In genomic region chr22:39502789-39503464, GRCh38 we compare ENCODE assay signal across 8 cellular contexts. TPM values are rescaled to one million over a fixed set of nuclear protein-coding genes. Genes with fewer than 3 reads are reported as not detected.
DNase-seq lines count a peak whose midpoint lies in the region; ATAC-seq and TF ChIP-seq lines count a peak whose summit lies in the region.

No MANE protein-coding gene starts in this region.

- TF ChIP-seq EP300 in stomach (IDR thresholded peaks at IDR 0.05): no peak

- no peaks in the 10 kb centered on the region for H3K27me3 Mint-ChIP-seq in activated T-cell treated with anti-CD3 and anti-CD28 coated beads, Interleukin-2, amount 50 U/mL, for 24 hours
- H3K27me3 Mint-ChIP-seq in activated B cell treated with CpG ODN at 0.5 μM for 24 hours: no peaks in the 10 kb centered on the region

- peak overlapping the region; percentile 80 to 94 (median 90) for H3K27ac ChIP-seq in stomach

- no peak for TF ChIP-seq CTCF in activated B cell treated with CpG ODN at 0.5 μM for 24 hours (IDR thresholded peaks at IDR 0.05)
- no peak for TF ChIP-seq CTCF in stomach (IDR thresholded peaks at IDR 0.05)

- peaks cover 34 to 66% (median 58%) of the 10 kb centered on the region in 4 donors for H3K4me1 ChIP-seq in stomach

- ATAC-seq in activated B cell treated with CpG ODN at 0.5 μM for 24 hours (ENCODE audit: low read depth) (no peak), HG02623 (IDR thresholded peaks at IDR 0.05; ENCODE audit: unreplicated experiment) (no peak), GM18907 (IDR thresholded peaks at IDR 0.05; ENCODE audit: unreplicated experiment) (no peak)

- H3K4me1 Mint-ChIP-seq in activated T-cell treated with anti-CD3 and anti-CD28 coated beads, Interleukin-2, amount 50 U/mL, for 24 hours (ENCODE audit: low read depth): peaks cover 39% of the 10 kb centered on the region
- peaks cover 34% of the 10 kb centered on the region for H3K4me1 Mint-ChIP-seq in activated B cell treated with CpG ODN at 0.5 μM for 24 hours

- no peak for DNase-seq in activated T-cell treated with anti-CD3 and anti-CD28 coated beads, Interleukin-2, amount 50 U/mL, for 24 hours
- DNase-seq in activated T-cell treated with anti-CD3 and anti-CD28 coated beads for 4 hours (no peak), activated B cell treated with CpG ODN at 0.5 μM for 24 hours (no peak), stomach (no peak), NCI-H1092 treated with DMSO at 0.1 percent for 48 hours (lab: John Stamatoyannopoulos, UW) (no peak)

- H3K36me3 Mint-ChIP-seq in activated T-cell treated with anti-CD3 and anti-CD28 coated beads, Interleukin-2, amount 50 U/mL, for 24 hours (ENCODE audit: low read depth): peaks cover 52% of the 10 kb centered on the region
- H3K36me3 Mint-ChIP-seq in activated B cell treated with CpG ODN at 0.5 μM for 24 hours (ENCODE audit: low read depth): peaks cover 40% of the 10 kb centered on the region

- CTCF ChIA-PET in activated B cell treated with CpG ODN at 0.5 μM for 24 hours (lab: Charles Lee): interaction anchor here (1.0 to 4.4 kb wide), 5 partner anchors 10 to 159 kb away, joined by 3 to 18 read pairs (median 6); partner anchors contain the start of gene TAB1

- H3K9me3 Mint-ChIP-seq in activated T-cell treated with anti-CD3 and anti-CD28 coated beads, Interleukin-2, amount 50 U/mL, for 24 hours: no peaks in the 10 kb centered on the region
- H3K9me3 Mint-ChIP-seq in activated B cell treated with CpG ODN at 0.5 μM for 24 hours: no peaks in the 10 kb centered on the region

- peak overlapping the region; percentile 85 for H3K4me3 Mint-ChIP-seq in activated T-cell treated with anti-CD3 and anti-CD28 coated beads, Interleukin-2, amount 50 U/mL, for 24 hours
- peak overlapping the region; percentile 95 for H3K4me3 Mint-ChIP-seq in activated B cell treated with CpG ODN at 0.5 μM for 24 hours

- peaks cover 28 to 44% (median 40%) of the 10 kb centered on the region in 4 donors for H3K36me3 ChIP-seq in stomach

- H3K4me3 ChIP-seq in iPS-11a (ENCODE audit: low read depth, low read length) (peak overlapping the region; percentile 85), stomach (peak overlapping the region; percentile 71 to 99 (median 95))

- POLR2A ChIA-PET in activated B cell treated with CpG ODN at 0.5 μM for 24 hours (lab: Charles Lee): interaction anchor here (0.6 to 4.3 kb wide), 11 partner anchors 9 to 542 kb away, joined by 3 to 86 read pairs (median 12); partner anchors contain the start of genes ATF4, RPL3, RPS19BP1 and TAB1

- no peaks in the 10 kb centered on the region for H3K9me3 ChIP-seq in stomach

- H3K27ac Mint-ChIP-seq in activated T-cell treated with anti-CD3 and anti-CD28 coated beads, Interleukin-2, amount 50 U/mL, for 24 hours: peak overlapping the region; percentile 98
- peak overlapping the region; percentile 89 for H3K27ac Mint-ChIP-seq in activated B cell treated with CpG ODN at 0.5 μM for 24 hours

- intact Hi-C loops in activated B cell treated with CpG ODN at 0.5 μM for 24 hours (cut with micrococcal nuclease): loop anchor here (1.0 to 2.0 kb wide), 5 partner anchors 13 to 104 kb away; partner anchors contain the start of genes ATF4, RPS19BP1 and TAB1
- intact Hi-C loops in stomach (cut with DNase I; ENCODE audit: low total_unique reads): no loop called here

- no peaks in the 10 kb centered on the region for H3K27me3 ChIP-seq in stomach

- WGBS in stomach, 5 donors: 3 to 7% (median 4%) methylated on average over 18 of the region's 18 CpGs

- no peak for TF ChIP-seq POLR2A in stomach (IDR thresholded peaks at IDR 0.05)

RNA-seq across cellular contexts. Expression of gene MIEF1, which starts 0.8 kb away (rescaled TPM):
- 38.2 and 41.3 TPM in 2 replicates for total RNA-seq in activated B cell treated with CpG ODN at 0.5 μM for 24 hours
- 10 to 100 TPM; 15.8 to 47.3 (median 20.0) TPM for total RNA-seq in stomach
- polyA plus RNA-seq in stomach: 1 to 10 TPM; 5.1 to 9.5 (median 8.8) TPM

RNA-seq across cellular contexts. Expression of gene ATF4, which starts 17.4 kb away (rescaled TPM):
- 363 and 368 TPM in 2 replicates for total RNA-seq in activated B cell treated with CpG ODN at 0.5 μM for 24 hours
- total RNA-seq in stomach: 100 to 1,000 TPM; 155 to 438 (median 370) TPM
- polyA plus RNA-seq in stomach: 100 to 1,000 TPM; 592 to 929 (median 872) TPM

RNA-seq across cellular contexts. Expression of gene RPS19BP1, which starts 29.6 kb away (rescaled TPM):
- total RNA-seq in activated B cell treated with CpG ODN at 0.5 μM for 24 hours: 67.7 and 79.0 TPM in 2 replicates
- total RNA-seq in stomach: 100 to 1,000 TPM in 2 of 5 donors, 10 to 100 TPM in 3; 36.9 to 684 (median 86.5) TPM
- polyA plus RNA-seq in stomach: 100 to 1,000 TPM; 195 to 221 (median 200) TPM

RNA-seq across cellular contexts. Expression of gene MGAT3, which starts 46.1 kb away (rescaled TPM):
- total RNA-seq in activated B cell treated with CpG ODN at 0.5 μM for 24 hours (41.5 and 43.4 TPM in 2 replicates), stomach (10 to 100 TPM in 1 of 5 donors, 1 to 10 TPM in 3, under 1 TPM in 1; 0.89 to 12.0 (median 1.8) TPM)
- 1 to 10 TPM; 1.1 to 2.9 (median 1.4) TPM for polyA plus RNA-seq in stomach
